12 cellular contexts compared by ENCODE assay signal in the genomic region with DNA sequence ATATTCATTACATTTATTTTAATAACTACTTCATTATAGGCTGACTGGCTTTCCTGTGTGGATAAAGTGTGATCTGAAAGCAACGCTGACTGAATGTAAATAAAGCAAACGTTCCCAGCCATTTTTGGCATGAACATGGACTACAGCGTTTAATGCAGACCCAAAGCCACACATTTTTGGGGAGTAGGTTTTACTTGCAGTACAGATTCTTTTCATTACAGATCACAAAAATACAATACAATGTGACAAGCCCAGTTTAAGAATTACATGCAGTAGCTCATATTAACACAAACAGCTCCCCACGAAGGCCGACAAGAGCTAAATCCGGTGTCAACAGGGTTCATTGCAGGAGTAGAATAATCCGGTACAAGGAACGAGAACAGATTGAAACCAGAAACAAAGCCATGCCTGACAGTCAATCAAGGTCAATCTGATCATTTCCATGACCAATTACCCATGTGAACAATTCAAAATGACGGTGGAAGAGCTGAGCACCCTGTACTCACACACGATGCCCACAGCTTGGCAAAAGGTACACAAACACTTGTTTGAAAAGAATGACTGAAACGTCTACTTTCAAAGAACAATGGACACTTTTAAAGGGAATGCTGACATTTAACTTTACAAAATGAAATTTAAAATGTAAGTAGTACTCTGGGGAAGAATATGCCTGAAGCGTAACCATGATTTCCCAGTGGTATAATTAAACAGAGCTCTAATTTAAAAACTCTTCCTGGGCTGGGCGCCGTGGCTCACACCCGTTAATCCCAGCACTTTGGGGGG. TPM values are rescaled to one million over a fixed set of nuclear protein-coding genes. Genes with fewer than 3 reads are reported as not detected.
DNase-seq lines count a peak whose midpoint lies in the region; ATAC-seq and TF ChIP-seq lines count a peak whose summit lies in the region.
"Had no signal": no experiment of that assay in that cellular context is flagged by ENCODE, and none has a peak within 500 bp of the region (broad histone marks: within the 10 kb centered on the region; RNA-seq: fewer than 3 reads in every experiment).

No MANE protein-coding gene starts in this region.

- peaks cover 22 to 68% of the 10 kb centered on the region in 2 experiments for H3K79me1 ChIP-seq in IMR-90 (ENCODE audit: low read depth in 1 of 2, low read length in 2 of 2)

- H2BK15ac ChIP-seq in IMR-90 (ENCODE audit: low read depth, low read length) = no peak overlapping the region; the same call in 2 of the 3 replicates

- H3K56ac ChIP-seq in IMR-90 (ENCODE audit: extremely low read depth, insufficient read depth, low read length) = no peak overlapping the region

- H3K9me1 ChIP-seq in IMR-90 (ENCODE audit: insufficient read depth, low read length) = peaks cover 7% of the 10 kb centered on the region

- H2BK20ac ChIP-seq in IMR-90 (ENCODE audit: low read depth, low read length) = no peak overlapping the region

- dilution Hi-C loops in IMR-90 (cut with HindIII; ENCODE audit: low sequenced_read_pairs, unreplicated experiment) = no loop called here

- H3K4me1 ChIP-seq in IMR-90 (ENCODE audit: control insufficient read depth, insufficient read depth, low read length) = peaks cover 20% of the 10 kb centered on the region
- H3K4me1 ChIP-seq in left ventricle myocardium inferior = peaks cover 99% of the 10 kb centered on the region
- peaks cover 29 to 76% (median 62%) of the 10 kb centered on the region in 6 donors for H3K4me1 ChIP-seq in spleen
- H3K4me1 ChIP-seq in colonic mucosa = peaks cover 9% of the 10 kb centered on the region

- TF ChIP-seq POLR2A in IMR-90 (IDR thresholded peaks at IDR 0.05; ENCODE audit: low read depth, low read length) (no peak), spleen (IDR thresholded peaks at IDR 0.05) (no peak)

- TF ChIP-seq CTCF in IMR-90 (conservative IDR thresholded peaks at IDR 0.05; ENCODE audit: low read depth, low read length) (no peak), VCaP (conservative IDR thresholded peaks at IDR 0.05) (no peak), left ventricle myocardium inferior (IDR thresholded peaks at IDR 0.05; ENCODE audit: borderline replicate concordance) (no peak), spleen (IDR thresholded peaks at IDR 0.05 in 8 of 11, conservative IDR thresholded peaks at IDR 0.05 in 3 of 11) (no peak), colonic mucosa (IDR thresholded peaks at IDR 0.05) (no peak)

- no peak overlapping the region for H3K4me3 ChIP-seq in IMR-90 (ENCODE audit: insufficient read depth, low read depth, low read length)
- peak overlapping the region; percentile 10 for H3K4me3 ChIP-seq in left ventricle myocardium inferior
- H3K4me3 ChIP-seq in spleen = no peak overlapping the region
- H3K4me3 ChIP-seq in colonic mucosa = no peak overlapping the region

- H4K5ac ChIP-seq in IMR-90 (ENCODE audit: low read depth, low read length) = peak overlapping the region; percentile 64

- H3K4me2 ChIP-seq in IMR-90 (ENCODE audit: low read depth, low read length) = peak overlapping the region; percentile 53

- DNase-seq in IMR-90 = no peak
- no peak for DNase-seq in left ventricle myocardium inferior
- no peak for DNase-seq in spleen
- no peak for DNase-seq in colonic mucosa
- no peak for DNase-seq in NCI-H2196 (lab: John Stamatoyannopoulos, UW; ENCODE audit: unreplicated experiment)
- DNase-seq in NOMO-1 treated with DMSO at 0.1 percent for 48 hours (lab: John Stamatoyannopoulos, UW; ENCODE audit: unreplicated experiment) = no peak
- DNase-seq: activated T-cell treated with anti-CD3 and anti-CD28 coated beads, Interleukin-2, amount 50 U/mL, for 1 hour; CD4-positive, CD25-positive, alpha-beta regulatory T cell; effector CD8-positive, alpha-beta T cell; NCI-H2081 treated with DMSO at 0.1 percent for 48 hours had no signal

- H2AK5ac ChIP-seq in IMR-90 (ENCODE audit: low read depth, low read length) = peak overlapping the region; percentile 33; the same call in 1 of the 2 replicates

- CTCF ChIA-PET in IMR-90 (lab: Yijun Ruan, JAX) = interaction anchor here (1.4 kb wide), 1 partner anchor 38 kb away, joined by 3 read pairs; no protein-coding TSS in a partner anchor

- H2AFZ ChIP-seq in IMR-90 (replicated peaks; ENCODE audit: low read length, poor library complexity) = no peak overlapping the region

- WGBS in IMR-90 (ENCODE audit: extremely low coverage in 2 of 2, insufficient read length in 1 of 2), 2 experiments = 48% methylated on average over 9 of the region's 15 CpGs; no CpG with 5 or more reads in 1 of the 2 experiments
- WGBS in spleen, 5 donors = 69 to 84% (median 79%) methylated on average over 15 of the region's 15 CpGs

- H4K20me1 ChIP-seq in IMR-90 (ENCODE audit: insufficient read depth, low read length) = peaks cover 58% of the 10 kb centered on the region

- intact Hi-C loops in IMR-90 (cut with micrococcal nuclease) = no loop called here
- intact Hi-C loops in left ventricle myocardium inferior (cut with micrococcal nuclease) = no loop called here
- intact Hi-C loops in spleen (cut with DNase I; ENCODE audit: low total_unique reads) = no loop called here
- intact Hi-C loops in colonic mucosa (cut with DNase I) = no loop called here

- no peak overlapping the region for H4K91ac ChIP-seq in IMR-90 (ENCODE audit: insufficient read depth, low read depth, low read length)

- peaks cover 15% of the 10 kb centered on the region for H3K36me3 ChIP-seq in IMR-90 (ENCODE audit: control insufficient read depth, insufficient read depth, low read length)
- H3K36me3 ChIP-seq in left ventricle myocardium inferior = peaks cover 27% of the 10 kb centered on the region
- H3K36me3 ChIP-seq in spleen = peaks cover 0 to 65% (median 17%) of the 10 kb centered on the region in 6 donors
- no peaks in the 10 kb centered on the region for H3K36me3 ChIP-seq in colonic mucosa

- H3K9ac ChIP-seq in IMR-90 (ENCODE audit: low read depth, low read length) = no peak overlapping the region
- no peak overlapping the region for H3K9ac ChIP-seq in colonic mucosa (ENCODE audit: low read depth in 2 of 2, low read length in 2 of 2)

- peak overlapping the region; percentile 39; the same call in 1 of the 2 replicates for H3K4ac ChIP-seq in IMR-90 (ENCODE audit: low read depth, low read length)

- in situ Hi-C loops in IMR-90 (cut with MboI; ENCODE audit: low sequenced_read_pairs) = no loop called here

- H2BK5ac ChIP-seq in IMR-90 (ENCODE audit: low read depth, low read length, poor library complexity, severe bottlenecking) = peak overlapping the region; percentile 10

- no TSS peak for BruUV-seq in IMR-90 (replicated peaks; lab: Mats Ljungman, UMichigan)

- H3K27me3 ChIP-seq in IMR-90 (ENCODE audit: control insufficient read depth, insufficient read depth, low read length) (no peaks in the 10 kb centered on the region), left ventricle myocardium inferior (ENCODE audit: low read depth) (no peaks in the 10 kb centered on the region), spleen (replicated peaks in 1 of 7) (no peaks in the 10 kb centered on the region), colonic mucosa (no peaks in the 10 kb centered on the region)

- H3K9me3 ChIP-seq in IMR-90 (ENCODE audit: control insufficient read depth, insufficient read depth, low read length) = no peaks in the 10 kb centered on the region
- no peaks in the 10 kb centered on the region for H3K9me3 ChIP-seq in left ventricle myocardium inferior (replicated peaks)
- H3K9me3 ChIP-seq in spleen = no peaks in the 10 kb centered on the region
- no peaks in the 10 kb centered on the region for H3K9me3 ChIP-seq in colonic mucosa

- H4K8ac ChIP-seq in IMR-90 (ENCODE audit: low read depth in 2 of 2, low read length in 2 of 2) = peak overlapping the region in 1 of 2 experiments; percentile 47; a peak in 1 of 4 replicates

- POLR2A ChIA-PET in IMR-90 (lab: Charles Lee; ENCODE audit: unreplicated experiment) = interaction anchor here (0.5 kb wide), 1 partner anchor 831 kb away, joined by 3 read pairs; no protein-coding TSS in a partner anchor

- no peak overlapping the region for H2BK120ac ChIP-seq in IMR-90 (ENCODE audit: low read depth, low read length)

- no peak for TF ChIP-seq RAD21 in IMR-90 (IDR thresholded peaks at IDR 0.05; ENCODE audit: low read length)

- ATAC-seq in IMR-90 (ENCODE audit: low read depth) (no peak), GM21528 (IDR thresholded peaks at IDR 0.05; ENCODE audit: low FRiP score, unreplicated experiment) (no peak)

- peak overlapping the region; percentile 41; the same call in 1 of the 2 replicates for H3K14ac ChIP-seq in IMR-90 (replicated peaks; ENCODE audit: low read depth, low read length)

- H3K23ac ChIP-seq in IMR-90 (ENCODE audit: low read depth, low read length) = peak overlapping the region; percentile 85

- peak overlapping the region; percentile 29; the same call in 1 of the 2 replicates for H3K18ac ChIP-seq in IMR-90 (ENCODE audit: low read depth, low read length)

- H2AK9ac ChIP-seq in IMR-90 (replicated peaks; ENCODE audit: low read depth, low read length, poor library complexity) = no peak overlapping the region

- H3K27ac ChIP-seq in IMR-90 (ENCODE audit: insufficient read depth, low read length) (0 out of 2 replicates have a peak overlapping the region, but pooled peaks have one; percentile 44), VCaP (peak overlapping the region; percentile 61), left ventricle myocardium inferior (replicated peaks) (peak overlapping the region; percentile 99), spleen (peak overlapping the region in 6 of 8 donors; percentile 8 to 52 (median 26)), colonic mucosa (no peak overlapping the region)

RNA-seq across cellular contexts. Expression of gene BAG5, which starts 5.3 kb away (rescaled TPM):
- 22.2 and 32.2 TPM in 2 replicates for total RNA-seq in IMR-90 (2012; rRNA removed)
- 5.2 and 6.7 TPM in 2 replicates for polyA plus RNA-seq in IMR-90 (2012; rRNA removed)
- 1.9 and 2.3 TPM in 2 replicates for polyA plus RNA-seq in IMR-90 (2012; cell fraction: cytosol; rRNA removed)
- 0.92 and 4.4 TPM in 2 replicates for polyA plus RNA-seq in IMR-90 (2012; cell fraction: nucleus; rRNA removed; ENCODE audit: low replicate concordance)
- total RNA-seq in left ventricle myocardium inferior = 16.7 TPM
- total RNA-seq in spleen = 10 to 100 TPM; 29.2 to 42.5 (median 32.5) TPM
- polyA plus RNA-seq in spleen = 10 to 100 TPM in 1 of 3 donors, 1 to 10 TPM in 2; 9.3 to 16.0 (median 9.9) TPM
- 10 to 100 TPM; 26.8 to 29.7 TPM for total RNA-seq in colonic mucosa

RNA-seq across cellular contexts. Expression of gene COA8, which starts 5.6 kb away (rescaled TPM):
- total RNA-seq in IMR-90 (2012; rRNA removed) (12.2 and 20.6 TPM in 2 replicates), left ventricle myocardium inferior (48.3 TPM), spleen (10 to 100 TPM; 15.2 to 26.0 (median 20.4) TPM), colonic mucosa (10 to 100 TPM; 37.1 to 41.5 TPM)
- polyA plus RNA-seq in IMR-90 (2012; rRNA removed) (18.5 and 21.1 TPM in 2 replicates), spleen (10 to 100 TPM; 34.1 to 39.5 (median 38.9) TPM)
- 9.6 and 17.9 TPM in 2 replicates for polyA plus RNA-seq in IMR-90 (2012; cell fraction: cytosol; rRNA removed)
- 3.4 and 10.8 TPM in 2 replicates for polyA plus RNA-seq in IMR-90 (2012; cell fraction: nucleus; rRNA removed; ENCODE audit: low replicate concordance)

RNA-seq across cellular contexts. Expression of gene TRMT61A, which starts 28.2 kb away (rescaled TPM):
- total RNA-seq in IMR-90 (2012; rRNA removed) (5.7 and 6.4 TPM in 2 replicates), left ventricle myocardium inferior (5.9 TPM), spleen (10 to 100 TPM in 1 of 7 donors, 1 to 10 TPM in 6; 8.0 to 11.3 (median 9.5) TPM), colonic mucosa (10 to 100 TPM in 1 of 2 donors, 1 to 10 TPM in 1; 10.0 to 17.8 TPM)
- polyA plus RNA-seq in IMR-90 (2012; rRNA removed) (16.2 and 20.0 TPM in 2 replicates), spleen (10 to 100 TPM in 2 of 3 donors, 1 to 10 TPM in 1; 8.6 to 14.2 (median 11.1) TPM)
- 9.4 and 20.8 TPM in 2 replicates for polyA plus RNA-seq in IMR-90 (2012; cell fraction: cytosol; rRNA removed)
- polyA plus RNA-seq in IMR-90 (2012; cell fraction: nucleus; rRNA removed; ENCODE audit: low replicate concordance) = 15.1 and 42.4 TPM in 2 replicates

RNA-seq across cellular contexts. Expression of gene CKB, which starts 34.5 kb away (rescaled TPM):
- total RNA-seq in IMR-90 (2012; rRNA removed) (17.7 and 31.7 TPM in 2 replicates), left ventricle myocardium inferior (661 TPM), spleen (10 to 100 TPM in 4 of 7 donors, 1 to 10 TPM in 3; 8.0 to 22.6 (median 10.8) TPM), colonic mucosa (1,000 to 10,000 TPM; 1,501 to 4,641 TPM)
- polyA plus RNA-seq in IMR-90 (2012; rRNA removed) (82.6 and 120 TPM in 2 replicates), spleen (10 to 100 TPM; 14.3 to 28.4 (median 20.6) TPM)
- 55.5 and 84.4 TPM in 2 replicates for polyA plus RNA-seq in IMR-90 (2012; cell fraction: cytosol; rRNA removed)
- polyA plus RNA-seq in IMR-90 (2012; cell fraction: nucleus; rRNA removed; ENCODE audit: low replicate concordance) = 78.1 and 241 TPM in 2 replicates
